ENCODE assay signal across 15 cellular contexts in the genomic region with DNA sequence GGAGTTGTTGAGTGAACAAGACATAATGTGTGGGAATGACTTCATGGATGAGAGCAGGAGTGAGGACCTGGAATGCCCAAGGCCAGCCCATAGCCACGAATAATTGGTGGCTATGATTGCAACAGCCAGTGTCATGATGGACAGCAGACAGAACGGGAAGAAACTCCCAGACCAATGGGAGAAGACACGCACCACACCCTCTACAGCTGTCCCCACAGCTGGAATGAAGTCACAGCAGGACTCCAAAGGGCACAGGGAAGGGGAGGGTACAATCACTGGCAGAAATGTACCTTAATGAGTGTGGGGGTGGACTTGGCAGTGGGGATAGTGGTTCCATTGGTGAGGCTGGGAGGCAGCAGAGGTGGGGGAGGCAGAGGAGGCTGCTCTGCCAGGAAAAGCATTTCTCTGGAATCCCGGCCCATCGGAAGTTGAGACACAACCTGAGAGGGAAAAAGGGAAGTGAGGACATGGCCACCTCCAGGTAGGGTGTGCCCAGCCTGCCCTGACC. TPM values are rescaled to one million over a fixed set of nuclear protein-coding genes. Genes with fewer than 3 reads are reported as not detected.
DNase-seq lines count a peak whose midpoint lies in the region; ATAC-seq and TF ChIP-seq lines count a peak whose summit lies in the region.
"Had no signal": no experiment of that assay in that cellular context is flagged by ENCODE, and none has a peak within 500 bp of the region (broad histone marks: within the 10 kb centered on the region; RNA-seq: fewer than 3 reads in every experiment).

No MANE protein-coding gene starts in this region.

- no peak overlapping the region for H3K23ac ChIP-seq in trophoblast cell (ENCODE audit: low read length)

- no peak overlapping the region for H2BK120ac ChIP-seq in trophoblast cell (ENCODE audit: insufficient read depth, low read length, poor library complexity)

- H3K4me3 Mint-ChIP-seq in stimulated activated naive B cell treated with anti-CD40 and anti-IgM and Interleukin-4, amounts not matched to agents 10 μg/mL and 1 μg/mL and 100 μg/mL, for 72 hours: peak overlapping the region in 1 of 2 donors; percentile 17

- no CpG with 5 or more reads among the region's 5 CpGs for WGBS in trophoblast cell (ENCODE audit: extremely low coverage, insufficient coverage, insufficient read length)

- no peaks in the 10 kb centered on the region for H3K27me3 Mint-ChIP-seq in stimulated activated naive B cell treated with anti-CD40 and anti-IgM and Interleukin-4, amounts not matched to agents 10 μg/mL and 1 μg/mL and 100 μg/mL, for 72 hours

- H3K27ac Mint-ChIP-seq in stimulated activated naive B cell treated with anti-CD40 and anti-IgM and Interleukin-4, amounts not matched to agents 10 μg/mL and 1 μg/mL and 100 μg/mL, for 72 hours: peak overlapping the region; percentile 75

- no peak overlapping the region for H3K9ac ChIP-seq in MM.1S (ENCODE audit: low read length)
- H3K9ac ChIP-seq in trophoblast cell (ENCODE audit: low read length): no peak overlapping the region

- H2AFZ ChIP-seq in MM.1S (ENCODE audit: low read length): no peak overlapping the region
- no peak overlapping the region for H2AFZ ChIP-seq in trophoblast cell (ENCODE audit: insufficient read depth, low read length, poor library complexity)
- H2AFZ ChIP-seq: hepatocyte had no signal

- TF ChIP-seq CTCF in right atrium auricular region (IDR thresholded peaks at IDR 0.05) (no peak), MM.1S (IDR thresholded peaks at IDR 0.05; ENCODE audit: low read length) (no peak)

- no peak for DNase-seq in Right ventricle myocardium superior
- no peak for DNase-seq in right atrium auricular region (ENCODE audit: low spot score)
- DNase-seq in MM.1S: no peak
- peak; percentile 77 for DNase-seq in myocyte (ENCODE audit: low read depth)
- no peak for DNase-seq in stimulated activated naive B cell treated with anti-CD40 and anti-IgM and Interleukin-4, amounts not matched to agents 10 μg/mL and 1 μg/mL and 100 μg/mL, for 72 hours
- no peak for DNase-seq in trophoblast cell
- DNase-seq in NAMALWA (ENCODE audit: low spot score): no peak
- DNase-seq: DMS153; effector CD4-positive, alpha-beta T cell; NCI-H1436; NCI-H345; NK-92 treated with Interleukin-12 subunit alpha and Interleukin-12 subunit beta, amount 100 ng/mL, for 24 hours had no signal

- H3K4me1 ChIP-seq in right atrium auricular region (peaks cover 0 to 43% of the 10 kb centered on the region in 2 donors), MM.1S (ENCODE audit: low read length) (peaks cover 17% of the 10 kb centered on the region), trophoblast cell (ENCODE audit: control insufficient read depth in 1 of 2, insufficient read depth in 2 of 2, low read length in 2 of 2) (no peaks in the 10 kb centered on the region)

- H4K20me1 ChIP-seq in MM.1S (ENCODE audit: insufficient read depth, low read length): no peaks in the 10 kb centered on the region

- H3K4me2 ChIP-seq in MM.1S (ENCODE audit: low read depth, low read length): no peak overlapping the region
- H3K4me2 ChIP-seq in trophoblast cell (ENCODE audit: low read length): no peak overlapping the region
- H3K4me2 ChIP-seq: hepatocyte had no signal

- H3K9me3 ChIP-seq in right atrium auricular region (no peaks in the 10 kb centered on the region), MM.1S (replicated peaks; ENCODE audit: insufficient read depth, low read length) (no peaks in the 10 kb centered on the region), trophoblast cell (ENCODE audit: insufficient read depth, low read depth, low read length) (peaks cover 3% of the 10 kb centered on the region)

- H3K27me3 ChIP-seq in right atrium auricular region (no peaks in the 10 kb centered on the region), MM.1S (replicated peaks; ENCODE audit: insufficient read depth, low read length) (no peaks in the 10 kb centered on the region), trophoblast cell (ENCODE audit: insufficient read depth, low read length) (no peaks in the 10 kb centered on the region)
- H3K27me3 ChIP-seq: hepatocyte had no signal

- H3F3A ChIP-seq in MM.1S (ENCODE audit: insufficient read depth, low read length): peaks cover 7% of the 10 kb centered on the region; the same call in 1 of the 2 replicates

- peak; percentile 16 for ATAC-seq in Right ventricle myocardium superior (ENCODE audit: poor library complexity)
- ATAC-seq in stimulated activated naive B cell treated with anti-CD40 and anti-IgM and Interleukin-4, amounts not matched to agents 10 μg/mL and 1 μg/mL and 100 μg/mL, for 72 hours (replicated peaks): no peak
- ATAC-seq in HG02798 (IDR thresholded peaks at IDR 0.05; ENCODE audit: poor library complexity, unreplicated experiment): no peak
- ATAC-seq: activated CD4-positive, CD25-positive, alpha-beta regulatory T cell treated with anti-CD3 and anti-CD28 coated beads, Interleukin-2, amount 50 U/mL, for 24 hours had no signal

- H3K36me3 Mint-ChIP-seq in stimulated activated naive B cell treated with anti-CD40 and anti-IgM and Interleukin-4, amounts not matched to agents 10 μg/mL and 1 μg/mL and 100 μg/mL, for 72 hours: peaks cover 45 to 73% of the 10 kb centered on the region in 2 donors

- H3K4me1 Mint-ChIP-seq in stimulated activated naive B cell treated with anti-CD40 and anti-IgM and Interleukin-4, amounts not matched to agents 10 μg/mL and 1 μg/mL and 100 μg/mL, for 72 hours: peaks cover 30 to 46% of the 10 kb centered on the region in 2 donors

- no peak overlapping the region for H3K14ac ChIP-seq in trophoblast cell (ENCODE audit: low read length)

- H4K12ac ChIP-seq in trophoblast cell (ENCODE audit: low read depth, low read length): no peak overlapping the region

- H3K9me2 ChIP-seq in MM.1S (replicated peaks; ENCODE audit: insufficient read depth, low read length): no peaks in the 10 kb centered on the region

- H2AK5ac ChIP-seq in trophoblast cell (ENCODE audit: low read length): no peak overlapping the region

- H3K36me3 ChIP-seq in right atrium auricular region (peaks cover 88% of the 10 kb centered on the region), MM.1S (replicated peaks; ENCODE audit: insufficient read depth, low read length) (no peaks in the 10 kb centered on the region), trophoblast cell (ENCODE audit: control insufficient read depth in 1 of 2, insufficient read depth in 2 of 2, low read length in 2 of 2) (peaks cover 90 to 99% of the 10 kb centered on the region in 2 experiments)

- no peak overlapping the region for H2BK12ac ChIP-seq in trophoblast cell (ENCODE audit: low read length)

- no peak overlapping the region for H4K91ac ChIP-seq in trophoblast cell (ENCODE audit: low read depth, low read length)

- H3K79me1 ChIP-seq in trophoblast cell (ENCODE audit: low read length): no peaks in the 10 kb centered on the region

- no peak overlapping the region for H2BK5ac ChIP-seq in trophoblast cell (ENCODE audit: low read depth, low read length, poor library complexity)

- intact Hi-C loops in Right ventricle myocardium superior (cut with DNase I): no loop called here

- H4K8ac ChIP-seq in trophoblast cell (ENCODE audit: low read depth, low read length): no peak overlapping the region

- no peak overlapping the region for H3K27ac ChIP-seq in right atrium auricular region
- peak overlapping the region; percentile 50; the same call in 1 of the 2 replicates for H3K27ac ChIP-seq in MM.1S (ENCODE audit: low read length)
- no peak overlapping the region for H3K27ac ChIP-seq in trophoblast cell (ENCODE audit: low read depth, low read length)
- H3K27ac ChIP-seq: hepatocyte had no signal

- H3K4ac ChIP-seq in trophoblast cell (ENCODE audit: low read depth, low read length): no peak overlapping the region

- H3K79me2 ChIP-seq in MM.1S (ENCODE audit: low read length): no peaks in the 10 kb centered on the region
- no peaks in the 10 kb centered on the region for H3K79me2 ChIP-seq in trophoblast cell (ENCODE audit: control insufficient read depth, insufficient read depth, low read length, poor library complexity)
- H3K79me2 ChIP-seq: hepatocyte had no signal

- no peaks in the 10 kb centered on the region for H3K9me3 Mint-ChIP-seq in stimulated activated naive B cell treated with anti-CD40 and anti-IgM and Interleukin-4, amounts not matched to agents 10 μg/mL and 1 μg/mL and 100 μg/mL, for 72 hours

- no peak overlapping the region for H3K18ac ChIP-seq in trophoblast cell (ENCODE audit: low read length)

- H3K4me3 ChIP-seq in right atrium auricular region (no peak overlapping the region), MM.1S (ENCODE audit: low read length) (no peak overlapping the region), trophoblast cell (ENCODE audit: low read depth, low read length) (no peak overlapping the region)
- H3K4me3 ChIP-seq: hepatocyte had no signal

RNA-seq across cellular contexts. Expression of a gene that starts 52.9 kb away (rescaled TPM):
- 33.6 TPM for total RNA-seq in Right ventricle myocardium superior
- total RNA-seq in right atrium auricular region: 10 to 100 TPM; 29.0 to 36.3 TPM
- total RNA-seq in myocyte: 142 and 170 TPM in 2 replicates
- polyA plus RNA-seq in myocyte (2012): 94.5 TPM
- 49.6 and 51.5 TPM in 2 replicates for polyA plus RNA-seq in trophoblast cell (2013)
